Comparison of ENCODE assay signal across 2 cellular contexts in the genomic region with DNA sequence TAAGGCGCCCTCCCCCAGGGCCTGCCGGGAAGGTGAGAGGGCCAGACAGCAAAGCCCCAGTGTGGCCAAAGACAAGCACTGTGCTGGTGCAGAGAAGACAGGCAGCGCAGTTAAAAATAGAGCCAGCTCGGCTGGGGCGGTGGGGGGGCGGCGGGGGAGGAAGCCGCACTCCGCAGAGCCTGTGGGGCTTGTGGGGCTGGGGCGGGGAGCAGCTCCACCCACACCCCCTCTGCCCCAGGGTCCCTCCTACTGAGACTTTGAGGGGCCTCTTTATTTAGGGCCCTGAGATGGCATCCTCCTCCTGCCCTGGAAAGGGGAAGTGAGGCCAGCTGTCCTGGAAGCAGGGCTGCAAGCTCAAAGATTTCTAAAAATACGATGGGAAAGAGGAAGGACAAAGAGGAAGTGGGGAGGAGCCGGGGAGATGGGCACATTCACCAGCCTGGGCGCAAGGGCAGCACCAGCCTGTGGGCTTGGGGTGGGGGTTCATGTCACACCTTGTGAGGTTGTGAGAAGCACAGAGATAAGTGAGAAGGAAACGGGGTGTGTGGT.
TF ChIP-seq lines count a peak whose summit lies in the region.

No MANE protein-coding gene starts in this region.

TF ChIP-seq in IMR-90, 13 proteins besides CTCF, POLR2A, EP300 and RAD21 (continued from another document):
- TF ChIP-seq RCOR1 (IDR thresholded peaks at IDR 0.05; ENCODE audit: insufficient replicate concordance, low read length) (no peak), MAZ (IDR thresholded peaks at IDR 0.05; ENCODE audit: borderline replicate concordance, low read depth, low read length) (no peak), CEBPB (IDR thresholded peaks at IDR 0.05; ENCODE audit: low read depth, low read length) (no peak), NFE2L2 (IDR thresholded peaks at IDR 0.05; ENCODE audit: low read depth, low read length) (no peak), CHD1 (IDR thresholded peaks at IDR 0.05; ENCODE audit: low read depth, low read length) (no peak), MAFK (IDR thresholded peaks at IDR 0.05; ENCODE audit: low read depth, low read length) (no peak)

TF ChIP-seq in SK-N-SH treated with all-trans-retinoic acid at 6 μM for 48 hours, 23 proteins besides CTCF, POLR2A, EP300 and RAD21:
- TF ChIP-seq, protein P1, sequence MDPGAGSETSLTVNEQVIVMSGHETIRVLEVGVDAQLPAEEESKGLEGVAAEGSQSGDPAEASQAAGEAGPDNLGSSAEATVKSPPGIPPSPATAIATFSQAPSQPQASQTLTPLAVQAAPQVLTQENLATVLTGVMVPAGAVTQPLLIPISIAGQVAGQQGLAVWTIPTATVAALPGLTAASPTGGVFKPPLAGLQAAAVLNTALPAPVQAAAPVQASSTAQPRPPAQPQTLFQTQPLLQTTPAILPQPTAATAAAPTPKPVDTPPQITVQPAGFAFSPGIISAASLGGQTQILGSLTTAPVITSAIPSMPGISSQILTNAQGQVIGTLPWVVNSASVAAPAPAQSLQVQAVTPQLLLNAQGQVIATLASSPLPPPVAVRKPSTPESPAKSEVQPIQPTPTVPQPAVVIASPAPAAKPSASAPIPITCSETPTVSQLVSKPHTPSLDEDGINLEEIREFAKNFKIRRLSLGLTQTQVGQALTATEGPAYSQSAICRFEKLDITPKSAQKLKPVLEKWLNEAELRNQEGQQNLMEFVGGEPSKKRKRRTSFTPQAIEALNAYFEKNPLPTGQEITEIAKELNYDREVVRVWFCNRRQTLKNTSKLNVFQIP (CRISPR knock-in tag; IDR thresholded peaks at IDR 0.05; ENCODE audit: borderline replicate concordance, low read depth), result no peak
- no peak for TF ChIP-seq OSR1 (CRISPR knock-in tag; IDR thresholded peaks at IDR 0.05)
- no peak for TF ChIP-seq ARNTL (CRISPR knock-in tag; IDR thresholded peaks at IDR 0.05; ENCODE audit: borderline replicate concordance, low read depth)
- TF ChIP-seq ZFP30 (CRISPR knock-in tag; IDR thresholded peaks at IDR 0.05), result no peak
- no peak for TF ChIP-seq ZC3H10 (CRISPR knock-in tag; IDR thresholded peaks at IDR 0.05)
